ENCODE assay signal across 8 cellular contexts in genomic region chr14:73949752-73950734, GRCh38. TPM values are rescaled to one million over a fixed set of nuclear protein-coding genes. Genes with fewer than 3 reads are reported as not detected.
DNase-seq lines count a peak whose midpoint lies in the region; FAIRE-seq and TF ChIP-seq lines count a peak whose summit lies in the region.

TSS of gene COQ6 (plus strand) at chr14:73950302. CDS start at chr14:73950333, 31 bp downstream.
TSS of gene FAM161B (minus strand) at chr14:73950094. CDS start at chr14:73950026, 68 bp downstream.

- TF ChIP-seq POLR2A in H54 (IDR thresholded peaks at IDR 0.05; ENCODE audit: low read depth, low read length) (peak; percentile 66), Raji (IDR thresholded peaks at IDR 0.05; ENCODE audit: insufficient read depth, low read depth, low read length) (peak; percentile 93), stomach (IDR thresholded peaks at IDR 0.05) (peak in 2 of 4 donors; percentile 59 to 73)

- TF ChIP-seq RAD21 in neural cell (conservative IDR thresholded peaks at IDR 0.05) = peak; percentile 72

- peak within 1 kb of the TSS; percentile 95 for H2AFZ ChIP-seq in Loucy (ENCODE audit: low read length)
- peak within 1 kb of the TSS; percentile 78 for H2AFZ ChIP-seq in neural cell (ENCODE audit: low read depth, low read length)

- H3K27me3 ChIP-seq in Loucy (ENCODE audit: insufficient read depth, low read length, poor library complexity, severe bottlenecking) (no peaks in the 10 kb centered on the region), neural cell (ENCODE audit: insufficient read depth, low read depth, low read length) (no peaks in the 10 kb centered on the region), stomach (no peaks in the 10 kb centered on the region)

- peaks cover 9% of the 10 kb centered on the region for H3K79me2 ChIP-seq in Loucy (ENCODE audit: insufficient read depth, low read length)
- peaks cover 9% of the 10 kb centered on the region for H3K79me2 ChIP-seq in neural cell (replicated peaks; ENCODE audit: insufficient read depth, low read length)

- H3K27ac ChIP-seq in neural cell (ENCODE audit: low read length) (peak within 1 kb of the TSS; percentile 92), stomach (peak within 1 kb of the TSS; percentile 91 to 96 (median 95))

- peaks cover 2% of the 10 kb centered on the region; the same call in 1 of the 2 replicates for H3K36me3 ChIP-seq in ES-I3 (ENCODE audit: insufficient read depth, low read length)
- H3K36me3 ChIP-seq in Loucy (ENCODE audit: insufficient read depth, low read length) = 0 out of 2 replicates have a peak, but pooled peaks cover under 1% of the 10 kb centered on the region
- H3K36me3 ChIP-seq in neural cell (ENCODE audit: insufficient read depth, low read length) = no peaks in the 10 kb centered on the region
- peaks cover 10 to 33% (median 31%) of the 10 kb centered on the region in 4 donors for H3K36me3 ChIP-seq in stomach

- H3K4me3 ChIP-seq in Loucy (ENCODE audit: low read length, poor library complexity, severe bottlenecking) (peak within 1 kb of the TSS; percentile 80), fibroblast of villous mesenchyme (ENCODE audit: low read depth, low read length) (peak within 1 kb of the TSS; percentile 89), neural cell (ENCODE audit: low read length) (peak within 1 kb of the TSS; percentile 89), stomach (peak within 1 kb of the TSS; percentile 80 to 91 (median 87))

- H3K4me2 ChIP-seq in Loucy (ENCODE audit: low read depth, low read length, poor library complexity, severe bottlenecking) (peak within 1 kb of the TSS; percentile 77), neural cell (ENCODE audit: low read length) (peak within 1 kb of the TSS; percentile 97)

- no peaks in the 10 kb centered on the region for H4K20me1 ChIP-seq in Loucy (ENCODE audit: insufficient read depth, low read length, poor library complexity, severe bottlenecking)
- no peaks in the 10 kb centered on the region for H4K20me1 ChIP-seq in neural cell (ENCODE audit: insufficient read depth)

- no peaks in the 10 kb centered on the region for H3F3A ChIP-seq in Loucy (ENCODE audit: low read depth)
- H3F3A ChIP-seq in neural cell (ENCODE audit: insufficient read depth, low read length, poor library complexity, severe bottlenecking) = no peaks in the 10 kb centered on the region

- H3K9me3 ChIP-seq in ES-I3 (ENCODE audit: control insufficient read depth, insufficient read depth, low read length) (no peaks in the 10 kb centered on the region), Loucy (ENCODE audit: insufficient read depth, low read depth, low read length) (no peaks in the 10 kb centered on the region), neural cell (ENCODE audit: low read length) (no peaks in the 10 kb centered on the region), stomach (no peaks in the 10 kb centered on the region)

- intact Hi-C loops in stomach (cut with DNase I; ENCODE audit: low total_unique reads) = no loop called here

- H3K4me1 ChIP-seq in ES-I3 (ENCODE audit: insufficient read depth, low read length) = no peaks in the 10 kb centered on the region
- peaks cover 4% of the 10 kb centered on the region for H3K4me1 ChIP-seq in Loucy (ENCODE audit: insufficient read depth, low read length, poor library complexity, severe bottlenecking)
- H3K4me1 ChIP-seq in stomach = peaks cover 7 to 35% (median 27%) of the 10 kb centered on the region in 4 donors

- TF ChIP-seq CTCF in Loucy (conservative IDR thresholded peaks at IDR 0.05; ENCODE audit: low read length) = 0 out of 2 replicates have a peak, but pooled peaks have one; percentile 10
- no peak for TF ChIP-seq CTCF in fibroblast of villous mesenchyme (IDR thresholded peaks at IDR 0.05; ENCODE audit: insufficient read depth, low read depth, low read length)
- TF ChIP-seq CTCF in neural cell (IDR thresholded peaks at IDR 0.05; ENCODE audit: poor library complexity, severe bottlenecking) = peak; percentile 73
- peak in 1 of 7 experiments; percentile 13 for TF ChIP-seq CTCF in stomach (IDR thresholded peaks at IDR 0.05)

- peak; percentile 60 for TF ChIP-seq EP300 in neural cell (conservative IDR thresholded peaks at IDR 0.05; ENCODE audit: poor library complexity, severe bottlenecking)
- TF ChIP-seq EP300 in stomach (IDR thresholded peaks at IDR 0.05) = peak; percentile 11

- peak; percentile 81 for FAIRE-seq in H54 (lab: Jason Lieb, UNC)

- H3K9me2 ChIP-seq in Loucy (replicated peaks; ENCODE audit: low read depth, low read length) = no peaks in the 10 kb centered on the region
- no peaks in the 10 kb centered on the region for H3K9me2 ChIP-seq in neural cell (ENCODE audit: insufficient read depth, low read length)

- peak within 1 kb of the TSS; percentile 62 for H3K9ac ChIP-seq in ES-I3 (ENCODE audit: low read depth, low read length)
- peak within 1 kb of the TSS; percentile 80 for H3K9ac ChIP-seq in Loucy (ENCODE audit: low read depth, low read length, poor library complexity, severe bottlenecking)
- peak within 1 kb of the TSS; percentile 89 for H3K9ac ChIP-seq in neural cell (ENCODE audit: low read length)

- DNase-seq in H54 (ENCODE audit: insufficient read length, low spot score) (peak; percentile 78), activated gamma-delta T cell (lab: John Stamatoyannopoulos, UW) (peak; percentile 83), fibroblast of villous mesenchyme (ENCODE audit: low read depth) (peak; percentile 97), stomach (peak; percentile 95)

- WGBS in stomach, 5 donors = 0% methylated on average over 57 to 70 of the region's 70 CpGs

TF ChIP-seq in neural cell, 6 proteins besides CTCF, POLR2A, EP300 and RAD21:
- TF ChIP-seq TAF1 (IDR thresholded peaks at IDR 0.05; ENCODE audit: low read depth) (peak; percentile 78), POLR2AphosphoS5 (IDR thresholded peaks at IDR 0.05) (peak; percentile 98), MXI1 (conservative IDR thresholded peaks at IDR 0.05; ENCODE audit: poor library complexity, severe bottlenecking) (peak; percentile 91), REST (IDR thresholded peaks at IDR 0.05; ENCODE audit: borderline replicate concordance) (peak; percentile 80), SMC3 (conservative IDR thresholded peaks at IDR 0.05; ENCODE audit: poor library complexity) (peak; percentile 64), EZH2 (IDR thresholded peaks at IDR 0.05; ENCODE audit: borderline replicate concordance, insufficient read depth, low read length, poor library complexity, severe bottlenecking) (no peak)
TF ChIP-seq in neural cell: peak in this region for 5.

RNA-seq across cellular contexts. Expression of gene COQ6, which starts in this region (rescaled TPM):
- total RNA-seq in fibroblast of villous mesenchyme = 16.4 and 20.3 TPM in 2 replicates
- polyA plus RNA-seq in neural cell = 82.3 and 95.6 TPM in 2 replicates
- 27.5 and 32.8 TPM in 2 replicates for polyA minus RNA-seq in neural cell
- 10 to 100 TPM; 10.5 to 83.0 (median 27.0) TPM for total RNA-seq in stomach
- 10 to 100 TPM; 13.9 to 17.8 (median 15.7) TPM for polyA plus RNA-seq in stomach

RNA-seq across cellular contexts. Expression of gene FAM161B, which starts in this region (rescaled TPM):
- total RNA-seq in fibroblast of villous mesenchyme (3.2 and 5.2 TPM in 2 replicates), stomach (1 to 10 TPM in 3 of 5 donors, under 1 TPM in 1, not detected in 1; 0.58 to 5.4 (median 3.4) TPM)
- polyA plus RNA-seq in neural cell (12.2 and 14.2 TPM in 2 replicates), stomach (1 to 10 TPM; 1.9 to 2.1 (median 1.9) TPM)
- polyA minus RNA-seq in neural cell = 31.7 and 31.9 TPM in 2 replicates

Comparison
In these comparisons a context has a peak if more than half of its experiments do, and no peak if none do; other contexts are left out.
1. Peak in every context shown above with its lines: DNase-seq, H3K4me3 ChIP-seq and H3K27ac ChIP-seq.